10 cellular contexts compared by ENCODE assay signal in the genomic region with DNA sequence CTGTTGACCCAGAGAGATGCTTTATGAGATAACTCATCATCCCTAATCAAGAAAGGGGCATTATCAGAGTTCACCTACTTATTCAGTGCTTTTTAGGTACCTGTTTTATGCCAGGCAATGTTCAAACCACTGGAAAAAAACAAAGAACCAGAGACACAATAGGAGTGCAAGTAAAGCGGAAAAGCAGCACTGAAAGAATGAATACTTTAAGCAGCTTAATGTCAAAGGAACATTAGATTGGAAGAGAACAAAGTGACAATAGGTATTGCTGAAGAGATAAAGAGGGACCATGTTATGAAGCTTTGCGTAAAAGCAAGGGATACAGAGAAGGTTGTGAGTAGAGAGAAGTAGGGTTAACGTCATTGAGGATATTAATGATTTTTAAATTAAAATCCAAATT.
"Had no signal": no experiment of that assay in that cellular context is flagged by ENCODE, and none has a peak within 500 bp of the region (broad histone marks: within the 10 kb centered on the region; RNA-seq: fewer than 3 reads in every experiment).

No MANE protein-coding gene starts in this region.

- H3K9me3 ChIP-seq: HAP-1 had no signal

- ATAC-seq: GM23338, HCT116 had no signal

- H3K27ac Mint-ChIP-seq: GM23338, H9, HFFc6 had no signal

- H3K4me3 Mint-ChIP-seq: GM23338, H9, HFFc6 had no signal

- FAIRE-seq: H1 had no signal

- DNase-seq: GM23248, GOT3, H7, H9, HCEC 1CT, HFFc6 had no signal

- H3K36me3 ChIP-seq: HAP-1 had no signal

- H3K4me3 ChIP-seq: GM23248, GM23338, HAP-1 had no signal

- H3K9me3 Mint-ChIP-seq: GM23338, H9, HFFc6 had no signal

- H3K4me1 Mint-ChIP-seq: H9 had no signal

- H3K27ac ChIP-seq: GM23248 had no signal

- H3K9ac ChIP-seq: GM23248 had no signal

- H3K4me1 ChIP-seq: HAP-1 had no signal

- H2AFZ ChIP-seq: GM23248, GM23338 had no signal

- H3K4me2 ChIP-seq: GM23338 had no signal
